In the genomic region with DNA sequence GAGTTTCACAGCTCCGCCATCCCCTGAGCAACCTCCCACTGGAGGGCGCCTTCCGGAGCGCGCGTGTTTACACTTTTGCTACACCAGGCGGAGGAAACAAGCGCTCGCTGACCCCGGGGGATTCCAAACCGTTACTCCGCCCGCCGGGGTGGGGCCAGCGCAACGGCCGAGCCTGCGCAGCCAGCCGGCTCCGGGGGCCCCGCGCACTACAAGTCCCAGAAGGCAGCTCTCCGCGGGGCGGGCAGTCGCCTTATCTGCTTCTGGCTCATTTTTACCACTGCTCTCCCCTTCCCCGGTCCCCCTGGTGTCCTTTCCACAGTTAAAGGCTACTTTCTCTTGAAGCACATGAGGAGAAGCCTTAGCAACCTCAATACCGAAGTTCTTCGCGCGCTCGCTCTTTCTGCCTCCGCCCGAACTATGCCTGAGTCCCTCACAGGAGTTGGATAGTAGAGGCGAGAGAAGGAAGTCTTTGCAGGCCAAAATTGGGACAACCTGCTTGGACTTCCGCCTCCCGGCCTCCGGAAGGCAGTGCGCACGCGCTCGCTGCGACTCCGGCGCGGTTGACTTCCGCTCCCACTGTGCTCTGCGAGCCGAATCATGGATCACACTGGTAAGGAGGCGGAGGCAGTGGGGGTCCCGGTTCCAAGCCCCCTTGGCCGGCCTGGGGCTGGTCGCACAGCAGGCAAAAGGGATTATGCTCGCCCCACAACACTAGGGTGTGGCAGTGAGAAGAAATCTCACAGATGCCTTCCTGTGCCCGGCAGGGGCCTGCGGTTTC, we compare ENCODE assay signal across 1 cellular context.
TF ChIP-seq lines count a peak whose summit lies in the region.

A gene with protein sequence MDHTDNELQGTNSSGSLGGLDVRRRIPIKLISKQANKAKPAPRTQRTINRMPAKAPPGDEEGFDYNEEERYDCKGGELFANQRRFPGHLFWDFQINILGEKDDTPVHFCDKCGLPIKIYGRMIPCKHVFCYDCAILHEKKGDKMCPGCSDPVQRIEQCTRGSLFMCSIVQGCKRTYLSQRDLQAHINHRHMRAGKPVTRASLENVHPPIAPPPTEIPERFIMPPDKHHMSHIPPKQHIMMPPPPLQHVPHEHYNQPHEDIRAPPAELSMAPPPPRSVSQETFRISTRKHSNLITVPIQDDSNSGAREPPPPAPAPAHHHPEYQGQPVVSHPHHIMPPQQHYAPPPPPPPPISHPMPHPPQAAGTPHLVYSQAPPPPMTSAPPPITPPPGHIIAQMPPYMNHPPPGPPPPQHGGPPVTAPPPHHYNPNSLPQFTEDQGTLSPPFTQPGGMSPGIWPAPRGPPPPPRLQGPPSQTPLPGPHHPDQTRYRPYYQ (plus strand): TSS at position 576 of the 778 bp plus-strand sequence. CDS start 22 bp downstream, at position 598.

TF ChIP-seq in HepG2, 621 proteins besides CTCF, POLR2A, EP300 and RAD21 (continued from another document and continues in another):
- TF ChIP-seq, protein P1, sequence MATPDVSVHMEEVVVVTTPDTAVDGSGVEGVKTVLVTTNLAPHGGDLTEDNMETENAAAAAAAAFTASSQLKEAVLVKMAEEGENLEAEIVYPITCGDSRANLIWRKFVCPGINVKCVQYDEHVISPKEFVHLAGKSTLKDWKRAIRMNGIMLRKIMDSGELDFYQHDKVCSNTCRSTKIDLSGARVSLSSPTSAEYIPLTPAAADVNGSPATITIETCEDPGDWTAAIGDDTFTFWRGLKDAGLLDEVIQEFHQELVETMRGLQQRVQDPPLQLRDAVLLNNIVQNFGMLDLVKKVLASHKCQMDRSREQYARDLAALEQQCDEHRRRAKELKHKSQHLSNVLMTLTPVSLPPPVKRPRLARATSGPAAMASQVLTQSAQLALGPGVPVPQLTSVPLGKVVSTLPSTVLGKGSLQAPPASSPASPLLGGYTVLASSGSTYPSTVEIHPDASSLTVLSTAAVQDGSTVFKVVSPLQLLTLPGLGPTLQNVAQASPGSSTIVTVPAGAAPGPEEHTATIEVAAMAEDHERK (CRISPR knock-in tag; IDR thresholded peaks at IDR 0.05; ENCODE audit: low read depth), result no peak
- TF ChIP-seq JUN (CRISPR knock-in tag; IDR thresholded peaks at IDR 0.05), result no peak
- TF ChIP-seq PHB2 (IDR thresholded peaks at IDR 0.05; ENCODE audit: partially characterized antibody), result no peak
- no peak for TF ChIP-seq CC2D1A (CRISPR knock-in tag; IDR thresholded peaks at IDR 0.05)
- TF ChIP-seq ZSCAN31 (CRISPR knock-in tag; IDR thresholded peaks at IDR 0.05; ENCODE audit: low read depth), result no peak; the same call in none of the 2 replicates
- TF ChIP-seq LCORL (IDR thresholded peaks at IDR 0.05), result no peak
- TF ChIP-seq LCORL (CRISPR knock-in tag; IDR thresholded peaks at IDR 0.05), result peak; percentile 64
- TF ChIP-seq IKZF4 (CRISPR knock-in tag; IDR thresholded peaks at IDR 0.05; ENCODE audit: borderline replicate concordance, low read depth, not compliant biosample characterization), result no peak
- TF ChIP-seq, protein P2, sequence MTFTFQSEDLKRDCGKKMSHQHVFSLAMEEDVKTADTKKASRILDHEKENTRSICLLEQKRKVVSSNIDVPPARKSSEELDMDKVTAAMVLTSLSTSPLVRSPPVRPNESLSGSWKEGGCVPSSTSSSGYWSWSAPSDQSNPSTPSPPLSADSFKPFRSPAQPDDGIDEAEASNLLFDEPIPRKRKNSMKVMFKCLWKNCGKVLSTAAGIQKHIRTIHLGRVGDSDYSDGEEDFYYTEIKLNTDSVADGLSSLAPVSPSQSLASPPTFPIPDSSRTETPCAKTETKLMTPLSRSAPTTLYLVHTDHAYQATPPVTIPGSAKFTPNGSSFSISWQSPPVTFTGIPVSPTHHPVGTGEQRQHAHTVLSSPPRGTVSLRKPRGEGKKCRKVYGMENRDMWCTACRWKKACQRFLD (CRISPR knock-in tag; IDR thresholded peaks at IDR 0.05; ENCODE audit: borderline replicate concordance), result peak; percentile 70; the same call in 1 of the 2 replicates
- peak; percentile 95 for TF ChIP-seq ZNF335 (CRISPR knock-in tag; IDR thresholded peaks at IDR 0.05)
- TF ChIP-seq MTF1 (CRISPR knock-in tag; IDR thresholded peaks at IDR 0.05), result no peak
- TF ChIP-seq HNF4A (CRISPR knock-in tag; IDR thresholded peaks at IDR 0.05), result peak; percentile 39; the same call in 1 of the 2 replicates
- TF ChIP-seq RORA (CRISPR knock-in tag; IDR thresholded peaks at IDR 0.05), result no peak
- peak; percentile 67; the same call in 1 of the 2 replicates for TF ChIP-seq ZNF430 (CRISPR knock-in tag; IDR thresholded peaks at IDR 0.05)
- TF ChIP-seq, protein P3, sequence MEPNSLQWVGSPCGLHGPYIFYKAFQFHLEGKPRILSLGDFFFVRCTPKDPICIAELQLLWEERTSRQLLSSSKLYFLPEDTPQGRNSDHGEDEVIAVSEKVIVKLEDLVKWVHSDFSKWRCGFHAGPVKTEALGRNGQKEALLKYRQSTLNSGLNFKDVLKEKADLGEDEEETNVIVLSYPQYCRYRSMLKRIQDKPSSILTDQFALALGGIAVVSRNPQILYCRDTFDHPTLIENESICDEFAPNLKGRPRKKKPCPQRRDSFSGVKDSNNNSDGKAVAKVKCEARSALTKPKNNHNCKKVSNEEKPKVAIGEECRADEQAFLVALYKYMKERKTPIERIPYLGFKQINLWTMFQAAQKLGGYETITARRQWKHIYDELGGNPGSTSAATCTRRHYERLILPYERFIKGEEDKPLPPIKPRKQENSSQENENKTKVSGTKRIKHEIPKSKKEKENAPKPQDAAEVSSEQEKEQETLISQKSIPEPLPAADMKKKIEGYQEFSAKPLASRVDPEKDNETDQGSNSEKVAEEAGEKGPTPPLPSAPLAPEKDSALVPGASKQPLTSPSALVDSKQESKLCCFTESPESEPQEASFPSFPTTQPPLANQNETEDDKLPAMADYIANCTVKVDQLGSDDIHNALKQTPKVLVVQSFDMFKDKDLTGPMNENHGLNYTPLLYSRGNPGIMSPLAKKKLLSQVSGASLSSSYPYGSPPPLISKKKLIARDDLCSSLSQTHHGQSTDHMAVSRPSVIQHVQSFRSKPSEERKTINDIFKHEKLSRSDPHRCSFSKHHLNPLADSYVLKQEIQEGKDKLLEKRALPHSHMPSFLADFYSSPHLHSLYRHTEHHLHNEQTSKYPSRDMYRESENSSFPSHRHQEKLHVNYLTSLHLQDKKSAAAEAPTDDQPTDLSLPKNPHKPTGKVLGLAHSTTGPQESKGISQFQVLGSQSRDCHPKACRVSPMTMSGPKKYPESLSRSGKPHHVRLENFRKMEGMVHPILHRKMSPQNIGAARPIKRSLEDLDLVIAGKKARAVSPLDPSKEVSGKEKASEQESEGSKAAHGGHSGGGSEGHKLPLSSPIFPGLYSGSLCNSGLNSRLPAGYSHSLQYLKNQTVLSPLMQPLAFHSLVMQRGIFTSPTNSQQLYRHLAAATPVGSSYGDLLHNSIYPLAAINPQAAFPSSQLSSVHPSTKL (CRISPR knock-in tag; IDR thresholded peaks at IDR 0.05), result peak; percentile 78
- TF ChIP-seq, protein P4, sequence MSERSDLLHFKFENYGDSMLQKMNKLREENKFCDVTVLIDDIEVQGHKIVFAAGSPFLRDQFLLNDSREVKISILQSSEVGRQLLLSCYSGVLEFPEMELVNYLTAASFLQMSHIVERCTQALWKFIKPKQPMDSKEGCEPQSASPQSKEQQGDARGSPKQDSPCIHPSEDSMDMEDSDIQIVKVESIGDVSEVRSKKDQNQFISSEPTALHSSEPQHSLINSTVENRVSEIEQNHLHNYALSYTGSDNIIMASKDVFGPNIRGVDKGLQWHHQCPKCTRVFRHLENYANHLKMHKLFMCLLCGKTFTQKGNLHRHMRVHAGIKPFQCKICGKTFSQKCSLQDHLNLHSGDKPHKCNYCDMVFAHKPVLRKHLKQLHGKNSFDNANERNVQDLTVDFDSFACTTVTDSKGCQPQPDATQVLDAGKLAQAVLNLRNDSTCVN (CRISPR knock-in tag; IDR thresholded peaks at IDR 0.05; ENCODE audit: borderline replicate concordance), result no peak; the same call in 1 of the 2 replicates
- TF ChIP-seq HNRNPLL (IDR thresholded peaks at IDR 0.05; ENCODE audit: low read depth, low read length, poor library complexity, severe bottlenecking), result peak; percentile 93
- peak; percentile 82; the same call in 1 of the 2 replicates for TF ChIP-seq MTF2 (CRISPR knock-in tag; IDR thresholded peaks at IDR 0.05; ENCODE audit: borderline replicate concordance)
- no peak; the same call in 1 of the 2 replicates for TF ChIP-seq SRY (CRISPR knock-in tag; IDR thresholded peaks at IDR 0.05)
- TF ChIP-seq SIX1 (CRISPR knock-in tag; IDR thresholded peaks at IDR 0.05; ENCODE audit: borderline replicate concordance), result no peak
- TF ChIP-seq ZNF296 (CRISPR knock-in tag; conservative IDR thresholded peaks at IDR 0.05), result no peak
- TF ChIP-seq, protein P5, sequence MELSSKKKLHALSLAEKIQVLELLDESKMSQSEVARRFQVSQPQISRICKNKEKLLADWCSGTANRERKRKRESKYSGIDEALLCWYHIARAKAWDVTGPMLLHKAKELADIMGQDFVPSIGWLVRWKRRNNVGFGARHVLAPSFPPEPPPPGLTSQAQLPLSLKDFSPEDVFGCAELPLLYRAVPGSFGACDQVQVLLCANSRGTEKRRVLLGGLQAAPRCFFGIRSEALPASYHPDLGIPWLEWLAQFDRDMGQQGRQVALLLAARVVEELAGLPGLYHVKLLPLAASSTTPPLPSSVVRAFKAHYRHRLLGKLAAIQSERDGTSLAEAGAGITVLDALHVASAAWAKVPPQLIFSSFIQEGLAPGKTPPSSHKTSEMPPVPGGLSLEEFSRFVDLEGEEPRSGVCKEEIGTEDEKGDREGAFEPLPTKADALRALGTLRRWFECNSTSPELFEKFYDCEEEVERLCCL (CRISPR knock-in tag; IDR thresholded peaks at IDR 0.05; ENCODE audit: borderline replicate concordance), result no peak
- TF ChIP-seq, protein P6, sequence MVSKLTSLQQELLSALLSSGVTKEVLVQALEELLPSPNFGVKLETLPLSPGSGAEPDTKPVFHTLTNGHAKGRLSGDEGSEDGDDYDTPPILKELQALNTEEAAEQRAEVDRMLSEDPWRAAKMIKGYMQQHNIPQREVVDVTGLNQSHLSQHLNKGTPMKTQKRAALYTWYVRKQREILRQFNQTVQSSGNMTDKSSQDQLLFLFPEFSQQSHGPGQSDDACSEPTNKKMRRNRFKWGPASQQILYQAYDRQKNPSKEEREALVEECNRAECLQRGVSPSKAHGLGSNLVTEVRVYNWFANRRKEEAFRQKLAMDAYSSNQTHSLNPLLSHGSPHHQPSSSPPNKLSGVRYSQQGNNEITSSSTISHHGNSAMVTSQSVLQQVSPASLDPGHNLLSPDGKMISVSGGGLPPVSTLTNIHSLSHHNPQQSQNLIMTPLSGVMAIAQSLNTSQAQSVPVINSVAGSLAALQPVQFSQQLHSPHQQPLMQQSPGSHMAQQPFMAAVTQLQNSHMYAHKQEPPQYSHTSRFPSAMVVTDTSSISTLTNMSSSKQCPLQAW (CRISPR knock-in tag; IDR thresholded peaks at IDR 0.05), result peak; percentile 65; the same call in 1 of the 2 replicates
- no peak for TF ChIP-seq TCF12 (IDR thresholded peaks at IDR 0.05)
- peak; percentile 20; the same call in 1 of the 2 replicates for TF ChIP-seq TCF12 (CRISPR knock-in tag; IDR thresholded peaks at IDR 0.05)
- TF ChIP-seq SOX5 (CRISPR knock-in tag; IDR thresholded peaks at IDR 0.05; ENCODE audit: borderline replicate concordance), result 0 out of 2 replicates have a peak, but pooled peaks have one; percentile 28
- TF ChIP-seq, protein P7, sequence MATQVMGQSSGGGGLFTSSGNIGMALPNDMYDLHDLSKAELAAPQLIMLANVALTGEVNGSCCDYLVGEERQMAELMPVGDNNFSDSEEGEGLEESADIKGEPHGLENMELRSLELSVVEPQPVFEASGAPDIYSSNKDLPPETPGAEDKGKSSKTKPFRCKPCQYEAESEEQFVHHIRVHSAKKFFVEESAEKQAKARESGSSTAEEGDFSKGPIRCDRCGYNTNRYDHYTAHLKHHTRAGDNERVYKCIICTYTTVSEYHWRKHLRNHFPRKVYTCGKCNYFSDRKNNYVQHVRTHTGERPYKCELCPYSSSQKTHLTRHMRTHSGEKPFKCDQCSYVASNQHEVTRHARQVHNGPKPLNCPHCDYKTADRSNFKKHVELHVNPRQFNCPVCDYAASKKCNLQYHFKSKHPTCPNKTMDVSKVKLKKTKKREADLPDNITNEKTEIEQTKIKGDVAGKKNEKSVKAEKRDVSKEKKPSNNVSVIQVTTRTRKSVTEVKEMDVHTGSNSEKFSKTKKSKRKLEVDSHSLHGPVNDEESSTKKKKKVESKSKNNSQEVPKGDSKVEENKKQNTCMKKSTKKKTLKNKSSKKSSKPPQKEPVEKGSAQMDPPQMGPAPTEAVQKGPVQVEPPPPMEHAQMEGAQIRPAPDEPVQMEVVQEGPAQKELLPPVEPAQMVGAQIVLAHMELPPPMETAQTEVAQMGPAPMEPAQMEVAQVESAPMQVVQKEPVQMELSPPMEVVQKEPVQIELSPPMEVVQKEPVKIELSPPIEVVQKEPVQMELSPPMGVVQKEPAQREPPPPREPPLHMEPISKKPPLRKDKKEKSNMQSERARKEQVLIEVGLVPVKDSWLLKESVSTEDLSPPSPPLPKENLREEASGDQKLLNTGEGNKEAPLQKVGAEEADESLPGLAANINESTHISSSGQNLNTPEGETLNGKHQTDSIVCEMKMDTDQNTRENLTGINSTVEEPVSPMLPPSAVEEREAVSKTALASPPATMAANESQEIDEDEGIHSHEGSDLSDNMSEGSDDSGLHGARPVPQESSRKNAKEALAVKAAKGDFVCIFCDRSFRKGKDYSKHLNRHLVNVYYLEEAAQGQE (IDR thresholded peaks at IDR 0.05; ENCODE audit: borderline replicate concordance in 1 of 2, low read depth in 1 of 2, low read length in 2 of 2), result 0 out of 4 replicates have a peak, but pooled peaks of 1 of the 2 experiments have one; percentile 14
- TF ChIP-seq ZNF720 (CRISPR knock-in tag; IDR thresholded peaks at IDR 0.05), result no peak
- TF ChIP-seq, protein P8, sequence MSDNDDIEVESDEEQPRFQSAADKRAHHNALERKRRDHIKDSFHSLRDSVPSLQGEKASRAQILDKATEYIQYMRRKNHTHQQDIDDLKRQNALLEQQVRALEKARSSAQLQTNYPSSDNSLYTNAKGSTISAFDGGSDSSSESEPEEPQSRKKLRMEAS (IDR thresholded peaks at IDR 0.05), result peak; percentile 84
- no peak for TF ChIP-seq RBAK (CRISPR knock-in tag; IDR thresholded peaks at IDR 0.05)
- TF ChIP-seq ZNF569 (CRISPR knock-in tag; IDR thresholded peaks at IDR 0.05; ENCODE audit: borderline replicate concordance), result no peak
- no peak for TF ChIP-seq MYNN (CRISPR knock-in tag; IDR thresholded peaks at IDR 0.05; ENCODE audit: low read depth)
- no peak for TF ChIP-seq ZNF367 (CRISPR knock-in tag; IDR thresholded peaks at IDR 0.05; ENCODE audit: borderline replicate concordance)
- TF ChIP-seq ZNF484 (CRISPR knock-in tag; IDR thresholded peaks at IDR 0.05; ENCODE audit: borderline replicate concordance, low read depth), result no peak
- TF ChIP-seq, protein P9, sequence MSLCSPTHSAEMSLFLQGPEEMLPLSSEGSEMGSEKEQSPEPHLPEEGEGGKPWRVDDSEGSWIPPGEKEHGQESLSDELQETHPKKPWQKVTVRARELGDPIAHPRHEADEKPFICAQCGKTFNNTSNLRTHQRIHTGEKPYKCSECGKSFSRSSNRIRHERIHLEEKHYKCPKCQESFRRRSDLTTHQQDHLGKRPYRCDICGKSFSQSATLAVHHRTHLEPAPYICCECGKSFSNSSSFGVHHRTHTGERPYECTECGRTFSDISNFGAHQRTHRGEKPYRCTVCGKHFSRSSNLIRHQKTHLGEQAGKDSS (CRISPR knock-in tag; IDR thresholded peaks at IDR 0.05; ENCODE audit: borderline replicate concordance, low read depth), result no peak
- 0 out of 2 replicates have a peak, but pooled peaks have one; percentile 51 for TF ChIP-seq MEIS2 (CRISPR knock-in tag; IDR thresholded peaks at IDR 0.05)
